In genomic region chr7:22356010-22356854, GRCh38 we compare ENCODE assay signal across 9 cellular contexts. TPM values are rescaled to one million over a fixed set of nuclear protein-coding genes. Genes with fewer than 3 reads are reported as not detected.
DNase-seq lines count a peak whose midpoint lies in the region; ATAC-seq, FAIRE-seq and TF ChIP-seq lines count a peak whose summit lies in the region.
"Had no signal": no experiment of that assay in that cellular context is flagged by ENCODE, and none has a peak within 500 bp of the region (broad histone marks: within the 10 kb centered on the region; RNA-seq: fewer than 3 reads in every experiment).

No MANE protein-coding gene starts in this region.

- H3K9me3 Mint-ChIP-seq in CD8-positive, alpha-beta T cell = peaks cover 10% of the 10 kb centered on the region
- H3K9me3 Mint-ChIP-seq in CD14-positive monocyte = peaks cover 0 to 10% (median 5%) of the 10 kb centered on the region in 7 donors

- no peaks in the 10 kb centered on the region for H3K36me3 Mint-ChIP-seq in CD8-positive, alpha-beta T cell
- no peaks in the 10 kb centered on the region for H3K36me3 Mint-ChIP-seq in CD14-positive monocyte

- no peaks in the 10 kb centered on the region for H3K4me1 ChIP-seq in CD8-positive, alpha-beta T cell (ENCODE audit: insufficient read depth, low read length)
- peaks cover 21% of the 10 kb centered on the region for H3K4me1 ChIP-seq in mucosa of stomach (ENCODE audit: control insufficient read depth, insufficient read depth, low read length)

- no peak for TF ChIP-seq CTCF in CD8-positive, alpha-beta T cell (IDR thresholded peaks at IDR 0.05)
- TF ChIP-seq CTCF in CD14-positive monocyte (IDR thresholded peaks at IDR 0.05) = no peak

- FAIRE-seq in GM19239 (lab: Jason Lieb, UNC) = peak; percentile 66
- FAIRE-seq: K562 had no signal

- no peak overlapping the region for H3K27ac Mint-ChIP-seq in CD8-positive, alpha-beta T cell
- H3K27ac Mint-ChIP-seq in CD14-positive monocyte = no peak overlapping the region

- no peaks in the 10 kb centered on the region for H3K27me3 ChIP-seq in CD8-positive, alpha-beta T cell (ENCODE audit: insufficient read depth, low read length)
- H3K27me3 ChIP-seq in mucosa of stomach (ENCODE audit: control insufficient read depth, insufficient read depth, low read length) = no peaks in the 10 kb centered on the region

- H3K9ac ChIP-seq in mucosa of stomach (ENCODE audit: low read length) = peak overlapping the region; percentile 47

- DNase-seq in CD8-positive, alpha-beta T cell = no peak
- DNase-seq in GM19239 (ENCODE audit: insufficient read length, low spot score) (peak; percentile 50), KG1 (lab: John Stamatoyannopoulos, UW) (peak; percentile 14), cerebellum (ENCODE audit: low spot score) (peak; percentile 30), SW 1271 (lab: John Stamatoyannopoulos, UW) (no peak), sciatic nerve (ENCODE audit: low spot score) (no peak), CD14-positive monocyte (ENCODE audit: low spot score) (no peak)

- H3K27me3 Mint-ChIP-seq in CD8-positive, alpha-beta T cell (ENCODE audit: low read depth) = peaks cover 38% of the 10 kb centered on the region
- H3K27me3 Mint-ChIP-seq in CD14-positive monocyte (ENCODE audit: low read depth in 3 of 3) = peaks cover 25 to 28% (median 26%) of the 10 kb centered on the region in 3 donors

- no peaks in the 10 kb centered on the region for H3K36me3 ChIP-seq in CD8-positive, alpha-beta T cell (ENCODE audit: insufficient read depth, low read length)
- H3K36me3 ChIP-seq in mucosa of stomach (ENCODE audit: control insufficient read depth, insufficient read depth, low read length) = no peaks in the 10 kb centered on the region

- H3K4me3 Mint-ChIP-seq in CD8-positive, alpha-beta T cell = peak overlapping the region; percentile 51
- peak overlapping the region in 1 of 2 donors; percentile 43 for H3K4me3 Mint-ChIP-seq in CD14-positive monocyte

- H3K27ac ChIP-seq in CD8-positive, alpha-beta T cell (ENCODE audit: low read depth, low read length) = no peak overlapping the region

- ATAC-seq in CD8-positive, alpha-beta T cell = no peak
- no peak for ATAC-seq in sciatic nerve
- ATAC-seq: K562 had no signal

- H3K4me1 Mint-ChIP-seq in CD8-positive, alpha-beta T cell (ENCODE audit: low read depth) = peaks cover 9% of the 10 kb centered on the region
- no peaks in the 10 kb centered on the region for H3K4me1 Mint-ChIP-seq in CD14-positive monocyte

- intact Hi-C loops in CD8-positive, alpha-beta T cell (cut with DNase I, micrococcal nuclease) = no loop called here
- intact Hi-C loops in sciatic nerve (cut with DNase I) = no loop called here
- intact Hi-C loops in CD14-positive monocyte (cut with micrococcal nuclease) = no loop called here

- H3K4me3 ChIP-seq in CD8-positive, alpha-beta T cell (ENCODE audit: low read depth, low read length) = no peak overlapping the region
- H3K4me3 ChIP-seq in mucosa of stomach (ENCODE audit: low read length) = peak overlapping the region; percentile 78
- H3K4me3 ChIP-seq: K562 had no signal

- CTCF ChIA-PET in CD8-positive, alpha-beta T cell (lab: Charles Lee) = no interaction called here

- H3K9me3 ChIP-seq in CD8-positive, alpha-beta T cell (ENCODE audit: low read length) = no peaks in the 10 kb centered on the region
- peaks cover 5% of the 10 kb centered on the region for H3K9me3 ChIP-seq in mucosa of stomach (ENCODE audit: control insufficient read depth, low read length)

- POLR2A ChIA-PET in CD8-positive, alpha-beta T cell (lab: Charles Lee) = no interaction called here

RNA-seq across cellular contexts. Expression of gene RAPGEF5, which starts 0.7 kb away (rescaled TPM):
- total RNA-seq in CD8-positive, alpha-beta T cell = under 1 TPM; 0.71 to 0.72 TPM
- 65.8 TPM for total RNA-seq in cerebellum
- 62.8 TPM for total RNA-seq in sciatic nerve
- not detected for polyA plus RNA-seq in CD14-positive monocyte

Comparison
In these comparisons a context has a peak if more than half of its experiments do, and no peak if none do; other contexts are left out.
1. DNase-seq: peak in GM19239 (single experiment), KG1 (single experiment) and cerebellum (single experiment); none in CD8-positive, alpha-beta T cell (0 of 7), SW 1271 (0 of 2), sciatic nerve (single experiment) and CD14-positive monocyte (single experiment).
2. RNA of gene RAPGEF5, which starts 0.7 kb away (total RNA-seq): 65.8 TPM in cerebellum (single experiment) and 62.8 TPM in sciatic nerve (single experiment); 0.71 to 0.72 TPM in CD8-positive, alpha-beta T cell; every median in the first group is over 10 times any median in the second.